Comparison of ENCODE assay signal across 11 cellular contexts in the genomic region with DNA sequence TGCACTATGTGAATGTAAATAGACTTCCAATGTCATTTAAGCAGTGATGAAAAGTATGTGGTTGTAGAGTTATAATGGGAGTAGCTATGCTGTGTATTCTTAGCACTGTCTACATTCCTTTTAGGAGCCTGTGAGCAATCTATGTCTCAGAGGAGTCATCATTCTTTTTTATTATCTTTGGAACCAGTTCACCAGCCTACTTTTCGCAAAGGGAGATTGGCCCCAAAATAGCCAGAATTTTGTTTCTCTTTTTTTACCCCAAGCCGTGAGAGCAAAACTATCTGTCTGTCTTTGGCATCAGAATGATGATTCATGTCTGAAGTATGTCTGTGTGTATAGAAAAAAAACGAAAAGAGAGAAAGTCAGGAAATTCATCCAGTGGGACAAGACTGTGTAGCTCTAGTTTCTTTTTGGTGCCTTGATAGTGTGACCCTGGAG. TPM values are rescaled to one million over a fixed set of nuclear protein-coding genes. Genes with fewer than 3 reads are reported as not detected.
DNase-seq lines count a peak whose midpoint lies in the region; ATAC-seq and TF ChIP-seq lines count a peak whose summit lies in the region.
"Had no signal": no experiment of that assay in that cellular context is flagged by ENCODE, and none has a peak within 500 bp of the region (broad histone marks: within the 10 kb centered on the region; RNA-seq: fewer than 3 reads in every experiment).

No MANE protein-coding gene starts in this region.

- H3K27ac ChIP-seq in SJCRH30 (0 out of 2 replicates have a peak overlapping the region, but pooled peaks have one; percentile 15), psoas muscle (peak overlapping the region; percentile 75)

- no peaks in the 10 kb centered on the region for H3K27me3 ChIP-seq in SJCRH30
- no peaks in the 10 kb centered on the region for H3K27me3 ChIP-seq in psoas muscle (ENCODE audit: insufficient read depth in 3 of 3, low read length in 2 of 3)

- H3K36me3 ChIP-seq in SJCRH30 (no peaks in the 10 kb centered on the region), psoas muscle (ENCODE audit: insufficient read depth in 1 of 2, low read depth in 1 of 2) (peaks cover 0 to 3% of the 10 kb centered on the region in 2 donors)

- TF ChIP-seq CTCF in fibroblast of the aortic adventitia (IDR thresholded peaks at IDR 0.05; ENCODE audit: insufficient read depth, low read length) (no peak), psoas muscle (IDR thresholded peaks at IDR 0.05) (no peak)

- DNase-seq in Caki2 (ENCODE audit: low read depth) (peak; percentile 93), SJCRH30 (peak in 1 of 2 experiments; percentile 11), fibroblast of the aortic adventitia (ENCODE audit: low read depth) (peak; percentile 99), psoas muscle (no peak), HT-29 (ENCODE audit: low spot score) (no peak)
- DNase-seq: activated CD8-positive, alpha-beta memory T cell treated with anti-CD3 and anti-CD28 coated beads, Interleukin-2, amount 50 U/mL, for 4 hours; DMS79 treated with DMSO at 0.1 percent for 48 hours had no signal

- H3K9me3 ChIP-seq in SJCRH30 (replicated peaks) (peaks cover 3% of the 10 kb centered on the region; the same call in 1 of the 2 replicates), psoas muscle (no peaks in the 10 kb centered on the region)

- ATAC-seq in psoas muscle (peak; percentile 83 to 90 (median 83)), HG02884 (IDR thresholded peaks at IDR 0.05; ENCODE audit: unreplicated experiment) (no peak), HG03565 (IDR thresholded peaks at IDR 0.05; ENCODE audit: unreplicated experiment) (no peak), GM18858 (IDR thresholded peaks at IDR 0.05; ENCODE audit: unreplicated experiment) (no peak)

- in situ Hi-C loops in Caki2 (cut with HindIII; ENCODE audit: low pct_unique_long_range_greater_than_20kb, low sequenced_read_pairs) = no loop called here

- H3K4me3 ChIP-seq in SJCRH30 (no peak overlapping the region), fibroblast of the aortic adventitia (ENCODE audit: low read depth, low read length) (no peak overlapping the region), psoas muscle (no peak overlapping the region)
- H3K4me3 ChIP-seq: skin epidermis had no signal

- intact Hi-C loops in psoas muscle (cut with DNase I) = loop anchor here in 1 of 2 donors (5.0 kb wide), 1 partner anchor 44 kb away; a partner anchor contains a TSS

- H3K4me1 ChIP-seq in SJCRH30 (peaks cover 15% of the 10 kb centered on the region), psoas muscle (peaks cover 88% of the 10 kb centered on the region)

- WGBS in psoas muscle, 3 donors = 14 to 15% (median 14%) methylated on average over 3 of the region's 3 CpGs

RNA-seq across cellular contexts. Expression of a gene that starts 44.2 kb away (rescaled TPM):
- total RNA-seq in Caki2 (2014; rRNA removed; shearing (Covaris generic); ENCODE audit: low replicate concordance) = 75.0 and 76.5 TPM in 2 replicates
- 144 and 147 TPM in 2 replicates for total RNA-seq in SJCRH30 (2014; rRNA removed; shearing (Covaris generic))
- 24.2 and 52.7 TPM in 2 replicates for total RNA-seq in fibroblast of the aortic adventitia (ENCODE audit: low replicate concordance)
- 100 to 1,000 TPM in 1 of 4 donors, 10 to 100 TPM in 3; 32.5 to 141 (median 52.0) TPM for total RNA-seq in psoas muscle
- 10 to 100 TPM; 15.6 to 84.8 (median 60.6) TPM for polyA plus RNA-seq in psoas muscle
- total RNA-seq in HT-29 (2014; rRNA removed; shearing (Covaris generic)) = 37.0 and 43.2 TPM in 2 replicates

Comparison
In these comparisons a context has a peak if more than half of its experiments do, and no peak if none do; other contexts are left out.
1. DNase-seq: peak in Caki2 (single experiment) and fibroblast of the aortic adventitia (single experiment); none in psoas muscle (0 of 2) and HT-29 (single experiment).
2. ATAC-seq: peak in psoas muscle (4 of 4); none in HG02884 (single experiment), HG03565 (single experiment) and GM18858 (single experiment).